ENCODE assay signal across 1 cellular context in the genomic region with DNA sequence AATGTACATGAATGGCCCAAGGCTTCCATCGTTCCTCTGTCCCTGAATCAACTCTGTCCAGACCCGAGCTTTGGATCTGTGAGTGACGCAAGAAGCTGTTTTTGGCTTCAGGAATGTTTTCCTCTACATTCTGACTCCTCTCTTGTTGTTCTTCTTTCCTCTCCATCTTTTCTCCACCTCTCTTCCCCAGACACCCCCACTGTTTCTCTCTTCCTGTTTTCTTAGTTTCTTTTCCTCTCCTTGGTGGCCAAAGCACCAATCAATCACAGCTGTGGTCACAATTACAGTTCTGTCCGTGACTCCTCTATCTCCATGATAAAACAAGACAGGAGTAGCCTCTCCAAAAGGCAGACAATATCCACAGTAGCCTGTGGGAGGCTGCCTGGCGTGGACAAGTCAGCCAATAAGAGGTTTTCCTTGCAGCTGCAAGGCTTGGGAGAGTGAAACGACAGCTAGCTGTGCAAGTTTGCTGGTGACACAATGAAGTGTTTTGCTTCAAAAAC.
TF ChIP-seq lines count a peak whose summit lies in the region.

No MANE protein-coding gene starts in this region.

TF ChIP-seq in HepG2, 621 proteins besides CTCF, POLR2A, EP300 and RAD21 (continued from another document and continues in another):
- TF ChIP-seq, protein P1, sequence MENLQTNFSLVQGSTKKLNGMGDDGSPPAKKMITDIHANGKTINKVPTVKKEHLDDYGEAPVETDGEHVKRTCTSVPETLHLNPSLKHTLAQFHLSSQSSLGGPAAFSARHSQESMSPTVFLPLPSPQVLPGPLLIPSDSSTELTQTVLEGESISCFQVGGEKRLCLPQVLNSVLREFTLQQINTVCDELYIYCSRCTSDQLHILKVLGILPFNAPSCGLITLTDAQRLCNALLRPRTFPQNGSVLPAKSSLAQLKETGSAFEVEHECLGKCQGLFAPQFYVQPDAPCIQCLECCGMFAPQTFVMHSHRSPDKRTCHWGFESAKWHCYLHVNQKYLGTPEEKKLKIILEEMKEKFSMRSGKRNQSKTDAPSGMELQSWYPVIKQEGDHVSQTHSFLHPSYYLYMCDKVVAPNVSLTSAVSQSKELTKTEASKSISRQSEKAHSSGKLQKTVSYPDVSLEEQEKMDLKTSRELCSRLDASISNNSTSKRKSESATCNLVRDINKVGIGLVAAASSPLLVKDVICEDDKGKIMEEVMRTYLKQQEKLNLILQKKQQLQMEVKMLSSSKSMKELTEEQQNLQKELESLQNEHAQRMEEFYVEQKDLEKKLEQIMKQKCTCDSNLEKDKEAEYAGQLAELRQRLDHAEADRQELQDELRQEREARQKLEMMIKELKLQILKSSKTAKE (CRISPR knock-in tag; IDR thresholded peaks at IDR 0.05; ENCODE audit: borderline replicate concordance), result 0 out of 2 replicates have a peak, but pooled peaks have one; percentile 66
- TF ChIP-seq SP5 (CRISPR knock-in tag; IDR thresholded peaks at IDR 0.05; ENCODE audit: borderline replicate concordance, low read depth) (0 out of 2 replicates have a peak, but pooled peaks have one; percentile 35), TSC22D2 (CRISPR knock-in tag; IDR thresholded peaks at IDR 0.05; ENCODE audit: borderline replicate concordance) (no peak), SETDB1 (CRISPR knock-in tag; IDR thresholded peaks at IDR 0.05; ENCODE audit: borderline replicate concordance) (no peak), SALL2 (CRISPR knock-in tag; IDR thresholded peaks at IDR 0.05) (no peak), ZBTB20 (CRISPR knock-in tag; IDR thresholded peaks at IDR 0.05; ENCODE audit: borderline replicate concordance, low read depth) (no peak), ZKSCAN8 (CRISPR knock-in tag; IDR thresholded peaks at IDR 0.05; ENCODE audit: borderline replicate concordance) (no peak), ZNF331 (CRISPR knock-in tag; IDR thresholded peaks at IDR 0.05) (no peak; the same call in 1 of the 2 replicates), ZNF556 (CRISPR knock-in tag; IDR thresholded peaks at IDR 0.05; ENCODE audit: borderline replicate concordance) (0 out of 2 replicates have a peak, but pooled peaks have one; percentile 33), ZBTB1 (CRISPR knock-in tag; IDR thresholded peaks at IDR 0.05; ENCODE audit: borderline replicate concordance) (no peak), ZNF17 (CRISPR knock-in tag; IDR thresholded peaks at IDR 0.05) (no peak), MED13 (CRISPR knock-in tag; IDR thresholded peaks at IDR 0.05) (0 out of 2 replicates have a peak, but pooled peaks have one; percentile 31), ATAD3A (CRISPR knock-in tag; IDR thresholded peaks at IDR 0.05) (no peak), TMF1 (CRISPR knock-in tag; IDR thresholded peaks at IDR 0.05; ENCODE audit: low read depth) (no peak), FOXJ3 (CRISPR knock-in tag; IDR thresholded peaks at IDR 0.05; ENCODE audit: borderline replicate concordance) (no peak; the same call in 1 of the 2 replicates), ZFP36L1 (CRISPR knock-in tag; IDR thresholded peaks at IDR 0.05) (peak; percentile 54; the same call in 1 of the 2 replicates), SMAD1 (CRISPR knock-in tag; IDR thresholded peaks at IDR 0.05; ENCODE audit: borderline replicate concordance, low read depth) (no peak), HOXA3 (CRISPR knock-in tag; IDR thresholded peaks at IDR 0.05) (peak; percentile 41), ATF7 (IDR thresholded peaks at IDR 0.05) (peak; percentile 63), ATF7 (CRISPR knock-in tag; IDR thresholded peaks at IDR 0.05) (no peak), POLR2G (IDR thresholded peaks at IDR 0.05; ENCODE audit: low read depth, low read length) (no peak; the same call in none of the 2 replicates), ZNF572 (CRISPR knock-in tag; IDR thresholded peaks at IDR 0.05) (no peak), ZC3H13 (CRISPR knock-in tag; IDR thresholded peaks at IDR 0.05) (no peak), MYC (CRISPR knock-in tag; IDR thresholded peaks at IDR 0.05; ENCODE audit: borderline replicate concordance) (no peak), NAIF1 (CRISPR knock-in tag; IDR thresholded peaks at IDR 0.05; ENCODE audit: borderline replicate concordance) (no peak), ZNF678 (CRISPR knock-in tag; IDR thresholded peaks at IDR 0.05) (no peak), THYN1 (CRISPR knock-in tag; IDR thresholded peaks at IDR 0.05; ENCODE audit: borderline replicate concordance, low read depth) (no peak), ZNF703 (CRISPR knock-in tag; IDR thresholded peaks at IDR 0.05; ENCODE audit: borderline replicate concordance) (no peak), BORCS8-MEF2B (CRISPR knock-in tag; IDR thresholded peaks at IDR 0.05) (no peak), SMARCC2 (IDR thresholded peaks at IDR 0.05) (no peak)
- TF ChIP-seq, protein P2, sequence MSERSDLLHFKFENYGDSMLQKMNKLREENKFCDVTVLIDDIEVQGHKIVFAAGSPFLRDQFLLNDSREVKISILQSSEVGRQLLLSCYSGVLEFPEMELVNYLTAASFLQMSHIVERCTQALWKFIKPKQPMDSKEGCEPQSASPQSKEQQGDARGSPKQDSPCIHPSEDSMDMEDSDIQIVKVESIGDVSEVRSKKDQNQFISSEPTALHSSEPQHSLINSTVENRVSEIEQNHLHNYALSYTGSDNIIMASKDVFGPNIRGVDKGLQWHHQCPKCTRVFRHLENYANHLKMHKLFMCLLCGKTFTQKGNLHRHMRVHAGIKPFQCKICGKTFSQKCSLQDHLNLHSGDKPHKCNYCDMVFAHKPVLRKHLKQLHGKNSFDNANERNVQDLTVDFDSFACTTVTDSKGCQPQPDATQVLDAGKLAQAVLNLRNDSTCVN (CRISPR knock-in tag; IDR thresholded peaks at IDR 0.05; ENCODE audit: borderline replicate concordance), result no peak
- TF ChIP-seq, protein P3, sequence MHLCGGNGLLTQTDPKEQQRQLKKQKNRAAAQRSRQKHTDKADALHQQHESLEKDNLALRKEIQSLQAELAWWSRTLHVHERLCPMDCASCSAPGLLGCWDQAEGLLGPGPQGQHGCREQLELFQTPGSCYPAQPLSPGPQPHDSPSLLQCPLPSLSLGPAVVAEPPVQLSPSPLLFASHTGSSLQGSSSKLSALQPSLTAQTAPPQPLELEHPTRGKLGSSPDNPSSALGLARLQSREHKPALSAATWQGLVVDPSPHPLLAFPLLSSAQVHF (CRISPR knock-in tag; IDR thresholded peaks at IDR 0.05), result no peak
- TF ChIP-seq, protein P4, sequence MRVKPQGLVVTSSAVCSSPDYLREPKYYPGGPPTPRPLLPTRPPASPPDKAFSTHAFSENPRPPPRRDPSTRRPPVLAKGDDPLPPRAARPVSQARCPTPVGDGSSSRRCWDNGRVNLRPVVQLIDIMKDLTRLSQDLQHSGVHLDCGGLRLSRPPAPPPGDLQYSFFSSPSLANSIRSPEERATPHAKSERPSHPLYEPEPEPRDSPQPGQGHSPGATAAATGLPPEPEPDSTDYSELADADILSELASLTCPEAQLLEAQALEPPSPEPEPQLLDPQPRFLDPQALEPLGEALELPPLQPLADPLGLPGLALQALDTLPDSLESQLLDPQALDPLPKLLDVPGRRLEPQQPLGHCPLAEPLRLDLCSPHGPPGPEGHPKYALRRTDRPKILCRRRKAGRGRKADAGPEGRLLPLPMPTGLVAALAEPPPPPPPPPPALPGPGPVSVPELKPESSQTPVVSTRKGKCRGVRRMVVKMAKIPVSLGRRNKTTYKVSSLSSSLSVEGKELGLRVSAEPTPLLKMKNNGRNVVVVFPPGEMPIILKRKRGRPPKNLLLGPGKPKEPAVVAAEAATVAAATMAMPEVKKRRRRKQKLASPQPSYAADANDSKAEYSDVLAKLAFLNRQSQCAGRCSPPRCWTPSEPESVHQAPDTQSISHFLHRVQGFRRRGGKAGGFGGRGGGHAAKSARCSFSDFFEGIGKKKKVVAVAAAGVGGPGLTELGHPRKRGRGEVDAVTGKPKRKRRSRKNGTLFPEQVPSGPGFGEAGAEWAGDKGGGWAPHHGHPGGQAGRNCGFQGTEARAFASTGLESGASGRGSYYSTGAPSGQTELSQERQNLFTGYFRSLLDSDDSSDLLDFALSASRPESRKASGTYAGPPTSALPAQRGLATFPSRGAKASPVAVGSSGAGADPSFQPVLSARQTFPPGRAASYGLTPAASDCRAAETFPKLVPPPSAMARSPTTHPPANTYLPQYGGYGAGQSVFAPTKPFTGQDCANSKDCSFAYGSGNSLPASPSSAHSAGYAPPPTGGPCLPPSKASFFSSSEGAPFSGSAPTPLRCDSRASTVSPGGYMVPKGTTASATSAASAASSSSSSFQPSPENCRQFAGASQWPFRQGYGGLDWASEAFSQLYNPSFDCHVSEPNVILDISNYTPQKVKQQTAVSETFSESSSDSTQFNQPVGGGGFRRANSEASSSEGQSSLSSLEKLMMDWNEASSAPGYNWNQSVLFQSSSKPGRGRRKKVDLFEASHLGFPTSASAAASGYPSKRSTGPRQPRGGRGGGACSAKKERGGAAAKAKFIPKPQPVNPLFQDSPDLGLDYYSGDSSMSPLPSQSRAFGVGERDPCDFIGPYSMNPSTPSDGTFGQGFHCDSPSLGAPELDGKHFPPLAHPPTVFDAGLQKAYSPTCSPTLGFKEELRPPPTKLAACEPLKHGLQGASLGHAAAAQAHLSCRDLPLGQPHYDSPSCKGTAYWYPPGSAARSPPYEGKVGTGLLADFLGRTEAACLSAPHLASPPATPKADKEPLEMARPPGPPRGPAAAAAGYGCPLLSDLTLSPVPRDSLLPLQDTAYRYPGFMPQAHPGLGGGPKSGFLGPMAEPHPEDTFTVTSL (CRISPR knock-in tag; IDR thresholded peaks at IDR 0.05; ENCODE audit: borderline replicate concordance), result no peak
- TF ChIP-seq, protein P5, sequence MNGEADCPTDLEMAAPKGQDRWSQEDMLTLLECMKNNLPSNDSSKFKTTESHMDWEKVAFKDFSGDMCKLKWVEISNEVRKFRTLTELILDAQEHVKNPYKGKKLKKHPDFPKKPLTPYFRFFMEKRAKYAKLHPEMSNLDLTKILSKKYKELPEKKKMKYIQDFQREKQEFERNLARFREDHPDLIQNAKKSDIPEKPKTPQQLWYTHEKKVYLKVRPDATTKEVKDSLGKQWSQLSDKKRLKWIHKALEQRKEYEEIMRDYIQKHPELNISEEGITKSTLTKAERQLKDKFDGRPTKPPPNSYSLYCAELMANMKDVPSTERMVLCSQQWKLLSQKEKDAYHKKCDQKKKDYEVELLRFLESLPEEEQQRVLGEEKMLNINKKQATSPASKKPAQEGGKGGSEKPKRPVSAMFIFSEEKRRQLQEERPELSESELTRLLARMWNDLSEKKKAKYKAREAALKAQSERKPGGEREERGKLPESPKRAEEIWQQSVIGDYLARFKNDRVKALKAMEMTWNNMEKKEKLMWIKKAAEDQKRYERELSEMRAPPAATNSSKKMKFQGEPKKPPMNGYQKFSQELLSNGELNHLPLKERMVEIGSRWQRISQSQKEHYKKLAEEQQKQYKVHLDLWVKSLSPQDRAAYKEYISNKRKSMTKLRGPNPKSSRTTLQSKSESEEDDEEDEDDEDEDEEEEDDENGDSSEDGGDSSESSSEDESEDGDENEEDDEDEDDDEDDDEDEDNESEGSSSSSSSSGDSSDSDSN (CRISPR knock-in tag; IDR thresholded peaks at IDR 0.05), result no peak
- TF ChIP-seq, protein P6, sequence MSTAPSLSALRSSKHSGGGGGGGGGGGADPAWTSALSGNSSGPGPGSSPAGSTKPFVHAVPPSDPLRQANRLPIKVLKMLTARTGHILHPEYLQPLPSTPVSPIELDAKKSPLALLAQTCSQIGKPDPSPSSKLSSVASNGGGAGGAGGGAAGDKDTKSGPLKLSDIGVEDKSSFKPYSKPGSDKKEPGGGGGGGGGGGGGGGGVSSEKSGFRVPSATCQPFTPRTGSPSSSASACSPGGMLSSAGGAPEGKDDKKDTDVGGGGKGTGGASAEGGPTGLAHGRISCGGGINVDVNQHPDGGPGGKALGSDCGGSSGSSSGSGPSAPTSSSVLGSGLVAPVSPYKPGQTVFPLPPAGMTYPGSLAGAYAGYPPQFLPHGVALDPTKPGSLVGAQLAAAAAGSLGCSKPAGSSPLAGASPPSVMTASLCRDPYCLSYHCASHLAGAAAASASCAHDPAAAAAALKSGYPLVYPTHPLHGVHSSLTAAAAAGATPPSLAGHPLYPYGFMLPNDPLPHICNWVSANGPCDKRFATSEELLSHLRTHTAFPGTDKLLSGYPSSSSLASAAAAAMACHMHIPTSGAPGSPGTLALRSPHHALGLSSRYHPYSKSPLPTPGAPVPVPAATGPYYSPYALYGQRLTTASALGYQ (CRISPR knock-in tag; IDR thresholded peaks at IDR 0.05), result peak; percentile 49; the same call in 1 of the 2 replicates
- TF ChIP-seq, protein P7, sequence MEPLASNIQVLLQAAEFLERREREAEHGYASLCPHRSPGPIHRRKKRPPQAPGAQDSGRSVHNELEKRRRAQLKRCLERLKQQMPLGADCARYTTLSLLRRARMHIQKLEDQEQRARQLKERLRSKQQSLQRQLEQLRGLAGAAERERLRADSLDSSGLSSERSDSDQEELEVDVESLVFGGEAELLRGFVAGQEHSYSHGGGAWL (CRISPR knock-in tag; IDR thresholded peaks at IDR 0.05), result no peak
- TF ChIP-seq, protein P8, sequence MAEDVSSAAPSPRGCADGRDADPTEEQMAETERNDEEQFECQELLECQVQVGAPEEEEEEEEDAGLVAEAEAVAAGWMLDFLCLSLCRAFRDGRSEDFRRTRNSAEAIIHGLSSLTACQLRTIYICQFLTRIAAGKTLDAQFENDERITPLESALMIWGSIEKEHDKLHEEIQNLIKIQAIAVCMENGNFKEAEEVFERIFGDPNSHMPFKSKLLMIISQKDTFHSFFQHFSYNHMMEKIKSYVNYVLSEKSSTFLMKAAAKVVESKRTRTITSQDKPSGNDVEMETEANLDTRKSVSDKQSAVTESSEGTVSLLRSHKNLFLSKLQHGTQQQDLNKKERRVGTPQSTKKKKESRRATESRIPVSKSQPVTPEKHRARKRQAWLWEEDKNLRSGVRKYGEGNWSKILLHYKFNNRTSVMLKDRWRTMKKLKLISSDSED (CRISPR knock-in tag; IDR thresholded peaks at IDR 0.05), result no peak
- TF ChIP-seq, protein P9, sequence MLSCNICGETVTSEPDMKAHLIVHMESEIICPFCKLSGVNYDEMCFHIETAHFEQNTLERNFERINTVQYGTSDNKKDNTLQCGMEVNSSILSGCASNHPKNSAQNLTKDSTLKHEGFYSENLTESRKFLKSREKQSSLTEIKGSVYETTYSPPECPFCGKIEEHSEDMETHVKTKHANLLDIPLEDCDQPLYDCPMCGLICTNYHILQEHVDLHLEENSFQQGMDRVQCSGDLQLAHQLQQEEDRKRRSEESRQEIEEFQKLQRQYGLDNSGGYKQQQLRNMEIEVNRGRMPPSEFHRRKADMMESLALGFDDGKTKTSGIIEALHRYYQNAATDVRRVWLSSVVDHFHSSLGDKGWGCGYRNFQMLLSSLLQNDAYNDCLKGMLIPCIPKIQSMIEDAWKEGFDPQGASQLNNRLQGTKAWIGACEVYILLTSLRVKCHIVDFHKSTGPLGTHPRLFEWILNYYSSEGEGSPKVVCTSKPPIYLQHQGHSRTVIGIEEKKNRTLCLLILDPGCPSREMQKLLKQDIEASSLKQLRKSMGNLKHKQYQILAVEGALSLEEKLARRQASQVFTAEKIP (CRISPR knock-in tag; IDR thresholded peaks at IDR 0.05; ENCODE audit: borderline replicate concordance), result no peak
- TF ChIP-seq, protein P10, sequence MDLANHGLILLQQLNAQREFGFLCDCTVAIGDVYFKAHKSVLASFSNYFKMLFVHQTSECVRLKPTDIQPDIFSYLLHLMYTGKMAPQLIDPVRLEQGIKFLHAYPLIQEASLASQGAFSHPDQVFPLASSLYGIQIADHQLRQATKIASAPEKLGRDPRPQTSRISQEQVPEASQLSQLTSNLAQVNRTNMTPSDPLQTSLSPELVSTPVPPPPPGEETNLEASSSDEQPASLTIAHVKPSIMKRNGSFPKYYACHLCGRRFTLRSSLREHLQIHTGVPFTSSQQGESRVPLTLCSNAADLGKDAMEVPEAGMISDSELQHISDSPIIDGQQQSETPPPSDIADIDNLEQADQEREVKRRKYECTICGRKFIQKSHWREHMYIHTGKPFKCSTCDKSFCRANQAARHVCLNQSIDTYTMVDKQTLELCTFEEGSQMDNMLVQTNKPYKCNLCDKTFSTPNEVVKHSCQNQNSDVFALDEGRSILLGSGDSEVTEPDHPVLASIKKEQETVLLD (CRISPR knock-in tag; IDR thresholded peaks at IDR 0.05; ENCODE audit: low read depth), result no peak
